In the genomic region with DNA sequence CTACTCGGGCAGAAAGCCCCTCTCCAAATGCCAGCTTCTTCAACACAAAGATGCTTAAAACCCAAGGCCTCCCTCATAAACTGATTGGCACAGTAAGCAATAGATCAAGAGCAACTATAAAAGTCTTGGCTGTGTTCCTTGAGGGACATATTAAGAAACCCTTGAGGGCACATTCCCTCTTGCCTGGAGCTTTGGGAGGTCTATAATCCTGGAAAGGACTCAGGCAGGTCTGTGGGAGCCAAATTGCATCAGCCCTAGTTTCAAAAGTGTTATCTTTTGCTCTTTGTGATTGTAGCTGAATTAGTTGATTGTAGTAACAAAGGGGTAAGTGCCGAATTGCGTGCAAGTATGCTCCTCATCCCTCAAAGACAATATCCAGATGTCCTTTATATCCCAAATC, we compare ENCODE assay signal across 25 cellular contexts.
"Had no signal": no experiment of that assay in that cellular context is flagged by ENCODE, and none has a peak within 500 bp of the region (broad histone marks: within the 10 kb centered on the region; RNA-seq: fewer than 3 reads in every experiment).

No MANE protein-coding gene starts in this region.

- H3K4me1 ChIP-seq: gastrocnemius medialis, lower lobe of right lung, psoas muscle, sigmoid colon, stomach, vagina had no signal

- H3K27me3 ChIP-seq: dorsolateral prefrontal cortex, gastrocnemius medialis, ovary, sigmoid colon, stomach, thyroid gland, vagina had no signal

- ATAC-seq: gastrocnemius medialis; left ventricle myocardium superior; lower lobe of right lung; mucosa of descending colon; naive thymus-derived CD4-positive, alpha-beta T cell; psoas muscle; right cardiac atrium; stimulated activated effector memory CD8-positive, alpha-beta T cell treated with anti-CD3 and anti-CD28 coated beads, Interleukin-12 subunit alpha, Interleukin-12 subunit beta, amount 100 ng/mL, for 72 hours had no signal

- H3K9me3 ChIP-seq: gastrocnemius medialis, lower lobe of right lung, mucosa of descending colon, ovary, psoas muscle, sigmoid colon, stomach, thyroid gland, vagina had no signal

- H3K4me3 Mint-ChIP-seq: mesothelial cell of epicardium; naive thymus-derived CD4-positive, alpha-beta T cell; nephron progenitor cell; stimulated activated effector memory CD8-positive, alpha-beta T cell treated with anti-CD3 and anti-CD28 coated beads, Interleukin-12 subunit alpha, Interleukin-12 subunit beta, amount 100 ng/mL, for 72 hours had no signal

- H3K4me1 Mint-ChIP-seq: stimulated activated effector memory CD8-positive, alpha-beta T cell treated with anti-CD3 and anti-CD28 coated beads, Interleukin-12 subunit alpha, Interleukin-12 subunit beta, amount 100 ng/mL, for 72 hours had no signal

- H3K9me3 Mint-ChIP-seq: mesothelial cell of epicardium, nephron progenitor cell had no signal

- DNase-seq: dorsolateral prefrontal cortex; effector CD4-positive, alpha-beta T cell; foreskin fibroblast; gastrocnemius medialis; head of caudate nucleus; left ventricle myocardium superior; lower lobe of right lung; mucosa of descending colon; naive thymus-derived CD4-positive, alpha-beta T cell; nephron progenitor cell; occipital lobe; ovary; posterior cingulate gyrus; psoas muscle; right cardiac atrium; sigmoid colon; stimulated activated CD4-positive, alpha-beta T cell treated with anti-CD3 and anti-CD28 coated beads, Interleukin-2, amount 100 ng/mL, for 24 hours; stimulated activated CD4-positive, alpha-beta T cell treated with anti-CD3 and anti-CD28 coated beads, Interleukin-4, amount 100 ng/mL, for 24 hours; stimulated activated naive CD4-positive, alpha-beta T cell treated with Interleukin-2 at 50 U/mL for 16 hours; stomach; trophoblast cell had no signal

- H3K4me3 ChIP-seq: dorsolateral prefrontal cortex, gastrocnemius medialis, lower lobe of right lung, mucosa of descending colon, ovary, psoas muscle, sigmoid colon, stomach, thyroid gland, vagina had no signal

- H3K27ac Mint-ChIP-seq: mesothelial cell of epicardium; naive thymus-derived CD4-positive, alpha-beta T cell; nephron progenitor cell; stimulated activated effector memory CD8-positive, alpha-beta T cell treated with anti-CD3 and anti-CD28 coated beads, Interleukin-12 subunit alpha, Interleukin-12 subunit beta, amount 100 ng/mL, for 72 hours had no signal

- H3K27ac ChIP-seq: gastrocnemius medialis, lower lobe of right lung, ovary, psoas muscle, sigmoid colon, stomach, thyroid gland, vagina had no signal

- H3K36me3 ChIP-seq: gastrocnemius medialis, lower lobe of right lung, ovary, sigmoid colon, stomach, thyroid gland, vagina had no signal

- H3K36me3 Mint-ChIP-seq: mesothelial cell of epicardium; stimulated activated effector memory CD8-positive, alpha-beta T cell treated with anti-CD3 and anti-CD28 coated beads, Interleukin-12 subunit alpha, Interleukin-12 subunit beta, amount 100 ng/mL, for 72 hours had no signal
